Comparison of ENCODE assay signal across 1 cellular context in the genomic region with DNA sequence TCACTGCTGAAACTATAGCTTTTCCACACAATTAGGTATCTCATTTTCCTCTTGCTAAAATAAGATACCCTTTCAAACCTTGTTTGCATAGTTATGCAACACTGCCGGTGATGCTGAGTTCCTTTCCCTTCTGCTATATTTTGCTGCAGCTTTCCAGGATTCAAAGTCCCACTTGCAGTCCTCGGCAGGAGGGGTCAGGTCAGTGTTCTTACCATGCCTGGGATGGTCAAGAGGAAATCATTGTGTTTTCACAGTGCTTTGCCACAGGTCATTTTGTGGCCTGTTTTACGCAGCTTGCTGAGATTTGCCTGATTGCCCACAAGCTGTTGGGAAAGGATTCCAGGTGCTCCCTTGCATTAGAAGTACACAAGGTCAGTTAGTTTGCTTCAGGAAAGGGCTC.
A peak's percentile ranks its signal among the peaks of the same experiment; 100 is the strongest.
TF ChIP-seq lines count a peak whose summit lies in the region.

No MANE protein-coding gene starts in this region.

TF ChIP-seq in liver, 16 proteins besides CTCF, POLR2A, EP300 and RAD21 (continued from another document):
- TF ChIP-seq JUND (IDR thresholded peaks at IDR 0.05): peak; percentile 75 to 96
- TF ChIP-seq SP1 (IDR thresholded peaks at IDR 0.05): peak; percentile 96
- peak; percentile 55 for TF ChIP-seq NR2F2 (IDR thresholded peaks at IDR 0.05)
- peak; percentile 77 for TF ChIP-seq FOXA2 (IDR thresholded peaks at IDR 0.05)
- peak; percentile 90 for TF ChIP-seq HNF4G (IDR thresholded peaks at IDR 0.05)
- TF ChIP-seq TAF1 (conservative IDR thresholded peaks at IDR 0.05): no peak
- peak; percentile 93 for TF ChIP-seq ZBTB33 (IDR thresholded peaks at IDR 0.05)
- TF ChIP-seq, protein P1, sequence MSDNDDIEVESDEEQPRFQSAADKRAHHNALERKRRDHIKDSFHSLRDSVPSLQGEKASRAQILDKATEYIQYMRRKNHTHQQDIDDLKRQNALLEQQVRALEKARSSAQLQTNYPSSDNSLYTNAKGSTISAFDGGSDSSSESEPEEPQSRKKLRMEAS (IDR thresholded peaks at IDR 0.05): peak; percentile 84
- peak; percentile 94 to 97 for TF ChIP-seq RXRA (IDR thresholded peaks at IDR 0.05)
- peak; percentile 86 for TF ChIP-seq YY1 (IDR thresholded peaks at IDR 0.05)
- peak; percentile 86 for TF ChIP-seq FOXA1 (IDR thresholded peaks at IDR 0.05)
- TF ChIP-seq GABPA (IDR thresholded peaks at IDR 0.05 in 1 of 2, conservative IDR thresholded peaks at IDR 0.05 in 1 of 2): peak in 1 of 2 donors; percentile 64
- peak; percentile 95 to 98 for TF ChIP-seq HNF4A (conservative IDR thresholded peaks at IDR 0.05)
